ENCODE assay signal across 8 cellular contexts in genomic region chr6:32933661-32934085, GRCh38. TPM values are rescaled to one million over a fixed set of nuclear protein-coding genes. Genes with fewer than 3 reads are reported as not detected.
A peak's percentile ranks its signal among the peaks of the same experiment; 100 is the strongest.
DNase-seq lines count a peak whose midpoint lies in the region; ATAC-seq and TF ChIP-seq lines count a peak whose summit lies in the region.

No MANE protein-coding gene starts in this region.

- 0 to 1% methylated on average over 3 of the region's 3 CpGs for WGBS in aorta, 2 donors

- H3K27ac Mint-ChIP-seq in activated naive CD4-positive, alpha-beta T cell treated with anti-CD3 and anti-CD28 coated beads, Interleukin-2, amount 50 U/mL, for 72 hours, result no peak overlapping the region
- H3K27ac Mint-ChIP-seq in progenitor cell of endocrine pancreas, result no peak overlapping the region

- no peaks in the 10 kb centered on the region for H3K4me1 ChIP-seq in aorta (ENCODE audit: control insufficient read depth in 1 of 2, insufficient read depth in 2 of 2, low read length in 2 of 2)

- peaks cover 81% of the 10 kb centered on the region for H3K27me3 Mint-ChIP-seq in progenitor cell of endocrine pancreas

- intact Hi-C loops in Right ventricle myocardium inferior (cut with DNase I), result loop anchor here (1.0 to 5.0 kb wide), 3 partner anchors 19 to 51 kb away; partner anchors contain the start of genes BRD2 and HLA-DMA
- intact Hi-C loops in aorta (cut with DNase I), result loop anchor here (1.0 to 5.0 kb wide), 3 partner anchors 19 to 52 kb away; partner anchors contain the start of gene HLA-DMA (in 1 of the 2)

- no peak overlapping the region for H3K27ac ChIP-seq in aorta (ENCODE audit: low read depth in 1 of 2, low read length in 2 of 2)

- peak; percentile 67 to 76 for ATAC-seq in activated naive CD4-positive, alpha-beta T cell treated with anti-CD3 and anti-CD28 coated beads, Interleukin-2, amount 50 U/mL, for 72 hours
- ATAC-seq in Right ventricle myocardium inferior (peak; percentile 73), aorta (ENCODE audit: low FRiP score) (peak; percentile 84), HG02938 (IDR thresholded peaks at IDR 0.05; ENCODE audit: unreplicated experiment) (no peak)

- TF ChIP-seq CTCF in progenitor cell of endocrine pancreas (IDR thresholded peaks at IDR 0.05; ENCODE audit: unreplicated experiment), result peak; percentile 81

- H3K9me3 ChIP-seq in aorta (ENCODE audit: control insufficient read depth, low read length), result no peaks in the 10 kb centered on the region

- H3K4me1 Mint-ChIP-seq in progenitor cell of endocrine pancreas (ENCODE audit: low read depth), result no peaks in the 10 kb centered on the region

- no peaks in the 10 kb centered on the region for H3K36me3 ChIP-seq in aorta (ENCODE audit: control insufficient read depth in 1 of 2, insufficient read depth in 2 of 2, low read length in 1 of 2)

- peak; percentile 21 for DNase-seq in DMS79 treated with DMSO at 0.1 percent for 48 hours (lab: John Stamatoyannopoulos, UW)
- DNase-seq in LHCN-M2 (ENCODE audit: low read depth), result peak; percentile 64
- peak; percentile 60 for DNase-seq in SKM-1 treated with dmso at 0.1 percent for 144 hours (lab: John Stamatoyannopoulos, UW; ENCODE audit: unreplicated experiment)
- peak; percentile 66 to 75 for DNase-seq in activated naive CD4-positive, alpha-beta T cell treated with anti-CD3 and anti-CD28 coated beads, Interleukin-2, amount 50 U/mL, for 72 hours (ENCODE audit: low spot score in 2 of 2)
- peak; percentile 84 for DNase-seq in Right ventricle myocardium inferior (ENCODE audit: missing footprints)
- DNase-seq in progenitor cell of endocrine pancreas (ENCODE audit: low spot score, unreplicated experiment), result peak; percentile 45
- DNase-seq in aorta, result peak; percentile 83 to 91

- no peaks in the 10 kb centered on the region for H3K9me3 Mint-ChIP-seq in activated naive CD4-positive, alpha-beta T cell treated with anti-CD3 and anti-CD28 coated beads, Interleukin-2, amount 50 U/mL, for 72 hours
- no peaks in the 10 kb centered on the region for H3K9me3 Mint-ChIP-seq in progenitor cell of endocrine pancreas (ENCODE audit: low read depth)

- H3K36me3 Mint-ChIP-seq in activated naive CD4-positive, alpha-beta T cell treated with anti-CD3 and anti-CD28 coated beads, Interleukin-2, amount 50 U/mL, for 72 hours, result no peaks in the 10 kb centered on the region
- no peaks in the 10 kb centered on the region for H3K36me3 Mint-ChIP-seq in progenitor cell of endocrine pancreas (ENCODE audit: insufficient read depth)

- no peak overlapping the region for H3K4me3 Mint-ChIP-seq in progenitor cell of endocrine pancreas (ENCODE audit: low read depth)

- H3K27me3 ChIP-seq in aorta (ENCODE audit: control insufficient read depth in 1 of 2, insufficient read depth in 2 of 2, low read length in 1 of 2), result no peaks in the 10 kb centered on the region

- H3K4me3 ChIP-seq in aorta (ENCODE audit: low read length in 2 of 2), result no peak overlapping the region

RNA-seq across cellular contexts. Expression of gene HLA-DMB, which starts 7.2 kb away (rescaled TPM):
- total RNA-seq in LHCN-M2 (2014; rRNA removed) (0.38 TPM in 1 of 2 replicates, not detected in the other), Right ventricle myocardium inferior (8.8 TPM), progenitor cell of endocrine pancreas (1.1 and 1.8 TPM in 2 replicates), aorta (10 to 100 TPM; 20.1 to 73.1 TPM)
- polyA plus RNA-seq in LHCN-M2 (2012), result 0.10 TPM
- 1 to 10 TPM; 2.8 to 4.5 TPM for total RNA-seq in activated naive CD4-positive, alpha-beta T cell treated with anti-CD3 and anti-CD28 coated beads, Interleukin-2, amount 50 U/mL, for 72 hours
- 10 to 100 TPM in 1 of 2 donors, 1 to 10 TPM in 1; 3.6 to 35.7 TPM for polyA plus RNA-seq in aorta

RNA-seq across cellular contexts. Expression of gene HLA-DMA, which starts 19.2 kb away (rescaled TPM):
- 1.9 and 4.0 TPM in 2 replicates for total RNA-seq in LHCN-M2 (2014; rRNA removed)
- 3.3 TPM for polyA plus RNA-seq in LHCN-M2 (2012)
- 10 to 100 TPM; 23.0 to 33.5 TPM for total RNA-seq in activated naive CD4-positive, alpha-beta T cell treated with anti-CD3 and anti-CD28 coated beads, Interleukin-2, amount 50 U/mL, for 72 hours
- total RNA-seq in Right ventricle myocardium inferior, result 19.7 TPM
- 3.3 and 3.4 TPM in 2 replicates for total RNA-seq in progenitor cell of endocrine pancreas
- total RNA-seq in aorta, result 100 to 1,000 TPM in 1 of 2 donors, 10 to 100 TPM in 1; 36.9 to 109 TPM
- polyA plus RNA-seq in aorta, result 10 to 100 TPM in 1 of 2 donors, 1 to 10 TPM in 1; 9.8 to 33.3 TPM

RNA-seq across cellular contexts. Expression of gene BRD2, which starts 34.7 kb away (rescaled TPM):
- total RNA-seq in LHCN-M2 (2014; rRNA removed) (113 and 125 TPM in 2 replicates), Right ventricle myocardium inferior (64.1 TPM), progenitor cell of endocrine pancreas (229 and 238 TPM in 2 replicates), aorta (100 to 1,000 TPM; 166 to 181 TPM)
- 95.0 TPM for polyA plus RNA-seq in LHCN-M2 (2012)
- 100 to 1,000 TPM; 216 to 254 TPM for total RNA-seq in activated naive CD4-positive, alpha-beta T cell treated with anti-CD3 and anti-CD28 coated beads, Interleukin-2, amount 50 U/mL, for 72 hours
- polyA plus RNA-seq in aorta, result 100 to 1,000 TPM in 1 of 2 donors, 10 to 100 TPM in 1; 71.0 to 145 TPM

Comparison
In these comparisons a context has a peak if more than half of its experiments do, and no peak if none do; other contexts are left out.
1. DNase-seq: peak in every context shown above with its lines; median percentile 87 in aorta; 84 in Right ventricle myocardium inferior; 70 in activated naive CD4-positive, alpha-beta T cell treated with anti-CD3 and anti-CD28 coated beads, Interleukin-2, amount 50 U/mL, for 72 hours; 64 in LHCN-M2; 60 in SKM-1 treated with dmso at 0.1 percent for 144 hours; 45 in progenitor cell of endocrine pancreas; 21 in DMS79 treated with DMSO at 0.1 percent for 48 hours.